Comparison of ENCODE assay signal across 25 cellular contexts in genomic region chr6:107539849-107540464, GRCh38. TPM values are rescaled to one million over a fixed set of nuclear protein-coding genes. Genes with fewer than 3 reads are reported as not detected.
DNase-seq lines count a peak whose midpoint lies in the region; ATAC-seq, FAIRE-seq and TF ChIP-seq lines count a peak whose summit lies in the region.
"Had no signal": no experiment of that assay in that cellular context is flagged by ENCODE, and none has a peak within 500 bp of the region (broad histone marks: within the 10 kb centered on the region; RNA-seq: fewer than 3 reads in every experiment).

No MANE protein-coding gene starts in this region.

- peaks cover 7 to 22% of the 10 kb centered on the region in 2 donors for H3K4me1 ChIP-seq in kidney (ENCODE audit: control insufficient read depth in 1 of 2, insufficient read depth in 1 of 2, low read depth in 1 of 2, low read length in 2 of 2)
- H3K4me1 ChIP-seq: BLaER1 had no signal

- H3K36me3 Mint-ChIP-seq in natural killer cell treated with Interleukin-12 subunit alpha and Interleukin-12 subunit beta and Interleukin-15 and Interleukin-18, amount 100 ng/mL, for 72 hours = no peaks in the 10 kb centered on the region
- H3K36me3 Mint-ChIP-seq: memory B cell; stimulated activated memory B cell treated with anti-CD40 and anti-IgM and Interleukin-4, amounts not matched to agents 10 μg/mL and 1 μg/mL and 100 μg/mL, for 72 hours had no signal

- TF ChIP-seq CTCF in kidney (IDR thresholded peaks at IDR 0.05; ENCODE audit: borderline replicate concordance, extremely low read depth, insufficient read depth) = no peak

- FAIRE-seq in kidney (lab: Jason Lieb, UNC) = peak; percentile 35
- FAIRE-seq: G401.6, keratinocyte, pancreas had no signal

- H3K4me1 Mint-ChIP-seq in natural killer cell treated with Interleukin-12 subunit alpha and Interleukin-12 subunit beta and Interleukin-15 and Interleukin-18, amount 100 ng/mL, for 72 hours (ENCODE audit: low read depth in 2 of 2) = no peaks in the 10 kb centered on the region
- H3K4me1 Mint-ChIP-seq: activated CD4-positive, alpha-beta T cell treated with anti-CD3 and anti-CD28 coated beads, Interleukin-2, amount 10 ng/mL, durations not matched to agents 24 days and 14 days; naive B cell; stimulated activated memory B cell treated with anti-CD40 and anti-IgM and Interleukin-4, amounts not matched to agents 10 μg/mL and 1 μg/mL and 100 μg/mL, for 72 hours had no signal

- peaks cover 31 to 33% of the 10 kb centered on the region in 2 donors for H3K27me3 Mint-ChIP-seq in natural killer cell treated with Interleukin-12 subunit alpha and Interleukin-12 subunit beta and Interleukin-15 and Interleukin-18, amount 100 ng/mL, for 72 hours

- H3K36me3 ChIP-seq in kidney (ENCODE audit: control insufficient read depth in 1 of 2, insufficient read depth in 2 of 2, low read length in 2 of 2) = no peaks in the 10 kb centered on the region
- H3K36me3 ChIP-seq: BLaER1, pancreas had no signal

- peak overlapping the region in 1 of 2 donors; percentile 10 for H3K9ac ChIP-seq in kidney (ENCODE audit: low read length in 2 of 2)
- H3K9ac ChIP-seq: BLaER1, GM23248 had no signal

- H3K9me3 Mint-ChIP-seq in natural killer cell treated with Interleukin-12 subunit alpha and Interleukin-12 subunit beta and Interleukin-15 and Interleukin-18, amount 100 ng/mL, for 72 hours = no peaks in the 10 kb centered on the region
- H3K9me3 Mint-ChIP-seq: activated CD4-positive, alpha-beta T cell treated with anti-CD3 and anti-CD28 coated beads, Interleukin-2, amount 10 ng/mL, durations not matched to agents 24 days and 14 days; memory B cell; naive B cell; stimulated activated memory B cell treated with anti-CD40 and anti-IgM and Interleukin-4, amounts not matched to agents 10 μg/mL and 1 μg/mL and 100 μg/mL, for 72 hours had no signal

- DNase-seq in NCI-H1417 (lab: John Stamatoyannopoulos, UW) = peak; percentile 27 to 80 (median 47)
- no peak for DNase-seq in NCI-H1417 treated with DMSO at 0.1 percent for 48 hours (lab: John Stamatoyannopoulos, UW)
- peak; percentile 55 for DNase-seq in OCI-M1 (lab: John Stamatoyannopoulos, UW)
- DNase-seq in kidney = no peak
- peak; percentile 67 for DNase-seq in retina
- DNase-seq in SK-N-DZ (ENCODE audit: low spot score) = no peak
- DNase-seq in natural killer cell treated with Interleukin-12 subunit alpha and Interleukin-12 subunit beta and Interleukin-15 and Interleukin-18, amount 100 ng/mL, for 72 hours (ENCODE audit: low spot score) = no peak
- DNase-seq: activated CD4-positive, alpha-beta T cell treated with anti-CD3 and anti-CD28 coated beads, Interleukin-2, amount 10 ng/mL, durations not matched to agents 24 days and 14 days; activated CD8-positive, alpha-beta memory T cell treated with anti-CD3 and anti-CD28 coated beads, Interleukin-2, amount 50 U/mL, for 4 hours; activated effector memory CD4-positive, alpha-beta T cell treated with Interleukin-2 at 50 U/mL for 16 hours; body of pancreas; GM23248; KG1; naive B cell; NCI-H2081 treated with DMSO at 0.1 percent for 48 hours; pancreas; PC-9; SIG-M5 had no signal

- no peaks in the 10 kb centered on the region for H3K9me3 ChIP-seq in kidney (ENCODE audit: control insufficient read depth in 1 of 2, low read length in 2 of 2)
- H3K9me3 ChIP-seq: BLaER1, body of pancreas, pancreas had no signal

- H3K4me3 Mint-ChIP-seq in natural killer cell treated with Interleukin-12 subunit alpha and Interleukin-12 subunit beta and Interleukin-15 and Interleukin-18, amount 100 ng/mL, for 72 hours = no peak overlapping the region
- H3K4me3 Mint-ChIP-seq: activated CD4-positive, alpha-beta T cell treated with anti-CD3 and anti-CD28 coated beads, Interleukin-2, amount 10 ng/mL, durations not matched to agents 24 days and 14 days; memory B cell; naive B cell; stimulated activated memory B cell treated with anti-CD40 and anti-IgM and Interleukin-4, amounts not matched to agents 10 μg/mL and 1 μg/mL and 100 μg/mL, for 72 hours had no signal

- H3K27ac Mint-ChIP-seq in natural killer cell treated with Interleukin-12 subunit alpha and Interleukin-12 subunit beta and Interleukin-15 and Interleukin-18, amount 100 ng/mL, for 72 hours = no peak overlapping the region
- H3K27ac Mint-ChIP-seq: activated CD4-positive, alpha-beta T cell treated with anti-CD3 and anti-CD28 coated beads, Interleukin-2, amount 10 ng/mL, durations not matched to agents 24 days and 14 days; memory B cell; naive B cell; stimulated activated memory B cell treated with anti-CD40 and anti-IgM and Interleukin-4, amounts not matched to agents 10 μg/mL and 1 μg/mL and 100 μg/mL, for 72 hours had no signal

- peak overlapping the region; percentile 68 to 69 for H3K27ac ChIP-seq in kidney (ENCODE audit: low read depth in 2 of 2, low read length in 2 of 2)
- H3K27ac ChIP-seq: BLaER1, body of pancreas, coronary artery, GM23248, pancreas, PC-9 had no signal

- intact Hi-C loops in kidney (cut with DNase I) = no loop called here

- no peak overlapping the region for H3K4me3 ChIP-seq in kidney (ENCODE audit: low read length in 2 of 2)
- H3K4me3 ChIP-seq: BLaER1, body of pancreas, coronary artery, GM23248, pancreas, PC-9 had no signal

- no peak for ATAC-seq in natural killer cell treated with Interleukin-12 subunit alpha and Interleukin-12 subunit beta and Interleukin-15 and Interleukin-18, amount 100 ng/mL, for 72 hours
- ATAC-seq in HG02759 (IDR thresholded peaks at IDR 0.05; ENCODE audit: unreplicated experiment) = no peak
- ATAC-seq: stimulated activated memory B cell treated with anti-CD40 and anti-IgM and Interleukin-4, amounts not matched to agents 10 μg/mL and 1 μg/mL and 100 μg/mL, for 72 hours had no signal

RNA-seq across cellular contexts. Expression of gene SOBP, which starts 50.0 kb away (rescaled TPM):
- total RNA-seq in kidney = 9.5 TPM
- 5.4 TPM for polyA plus RNA-seq in kidney (ENCODE audit: insufficient read depth, low read depth, low replicate concordance)
- polyA plus RNA-seq in SK-N-DZ (2014; cell fraction: cytosol; rRNA removed) = 1.8 and 5.2 TPM in 2 replicates
- 3.0 and 4.4 TPM in 2 replicates for polyA plus RNA-seq in SK-N-DZ (2014; cell fraction: nucleus; rRNA removed)
- total RNA-seq in natural killer cell treated with Interleukin-12 subunit alpha and Interleukin-12 subunit beta and Interleukin-15 and Interleukin-18, amount 100 ng/mL, for 72 hours = under 1 TPM; 0.05 to 0.84 TPM
- polyA plus RNA-seq: keratinocyte had no signal

Comparison
In these comparisons a context has a peak if more than half of its experiments do, and no peak if none do; other contexts are left out.
1. DNase-seq: peak in NCI-H1417 (3 of 3), OCI-M1 (single experiment) and retina (single experiment); none in NCI-H1417 treated with DMSO at 0.1 percent for 48 hours (single experiment), kidney (single experiment), SK-N-DZ (single experiment) and natural killer cell treated with Interleukin-12 subunit alpha and Interleukin-12 subunit beta and Interleukin-15 and Interleukin-18, amount 100 ng/mL, for 72 hours (single experiment).